10 cellular contexts compared by ENCODE assay signal in genomic region chr12:666766-667308, GRCh38. TPM values are rescaled to one million over a fixed set of nuclear protein-coding genes. Genes with fewer than 3 reads are reported as not detected.
DNase-seq lines count a peak whose midpoint lies in the region; ATAC-seq and TF ChIP-seq lines count a peak whose summit lies in the region.
"Had no signal": no experiment of that assay in that cellular context is flagged by ENCODE, and none has a peak within 500 bp of the region (broad histone marks: within the 10 kb centered on the region; RNA-seq: fewer than 3 reads in every experiment).

No MANE protein-coding gene starts in this region.

- no peaks in the 10 kb centered on the region; the same call in 1 of the 2 replicates for H3K9me3 ChIP-seq in OCI-LY3 (ENCODE audit: insufficient read depth, low read length)
- H3K9me3 ChIP-seq: vagina had no signal

- no peaks in the 10 kb centered on the region for H3K9me3 Mint-ChIP-seq in stimulated activated naive CD8-positive, alpha-beta T cell treated with anti-CD3 and anti-CD28 coated beads, Interleukin-15, Interleukin-2, amounts not matched to agents 100 ng/mL and 50 ng/mL, for 24 hours

- H3K4me3 Mint-ChIP-seq in stimulated activated naive CD8-positive, alpha-beta T cell treated with anti-CD3 and anti-CD28 coated beads, Interleukin-15, Interleukin-2, amounts not matched to agents 100 ng/mL and 50 ng/mL, for 24 hours, result peak overlapping the region; percentile 55

- in situ Hi-C loops in astrocyte of the spinal cord (cut with HindIII; ENCODE audit: low sequenced_read_pairs), result no loop called here

- H3K27ac Mint-ChIP-seq in stimulated activated naive CD8-positive, alpha-beta T cell treated with anti-CD3 and anti-CD28 coated beads, Interleukin-15, Interleukin-2, amounts not matched to agents 100 ng/mL and 50 ng/mL, for 24 hours, result peak overlapping the region; percentile 93

- peak overlapping the region; percentile 80 for H3K4me2 ChIP-seq in OCI-LY3 (ENCODE audit: low read length)

- H3K36me3 ChIP-seq in OCI-LY3 (replicated peaks; ENCODE audit: low read depth, low read length), result no peaks in the 10 kb centered on the region
- H3K36me3 ChIP-seq: vagina had no signal

- H2AFZ ChIP-seq in OCI-LY3 (ENCODE audit: low read depth, low read length), result 0 out of 2 replicates have a peak overlapping the region, but pooled peaks have one; percentile 13

- H3K4me1 Mint-ChIP-seq in stimulated activated naive CD8-positive, alpha-beta T cell treated with anti-CD3 and anti-CD28 coated beads, Interleukin-15, Interleukin-2, amounts not matched to agents 100 ng/mL and 50 ng/mL, for 24 hours (ENCODE audit: low read depth), result peaks cover 89% of the 10 kb centered on the region

- H3K4me3 ChIP-seq in OCI-LY3 (ENCODE audit: low read length), result peak overlapping the region; percentile 64
- no peak overlapping the region for H3K4me3 ChIP-seq in astrocyte of the spinal cord (ENCODE audit: low read depth, low read length)
- H3K4me3 ChIP-seq: coronary artery, vagina had no signal

- H3K79me2 ChIP-seq in OCI-LY3 (ENCODE audit: low read length), result no peaks in the 10 kb centered on the region

- H4K20me1 ChIP-seq in OCI-LY3 (ENCODE audit: insufficient read depth, low read length), result no peaks in the 10 kb centered on the region

- H3K27me3 ChIP-seq in OCI-LY3 (ENCODE audit: low read depth, low read length), result no peaks in the 10 kb centered on the region
- H3K27me3 ChIP-seq: vagina had no signal

- H3K4me1 ChIP-seq in OCI-LY3 (ENCODE audit: low read length), result peaks cover 89% of the 10 kb centered on the region

- H3K36me3 Mint-ChIP-seq in stimulated activated naive CD8-positive, alpha-beta T cell treated with anti-CD3 and anti-CD28 coated beads, Interleukin-15, Interleukin-2, amounts not matched to agents 100 ng/mL and 50 ng/mL, for 24 hours (ENCODE audit: low read depth), result no peaks in the 10 kb centered on the region

- peak overlapping the region; percentile 79 for H3K9ac ChIP-seq in OCI-LY3 (ENCODE audit: low read length)

- peak overlapping the region; percentile 95 for H3K27ac ChIP-seq in OCI-LY3 (ENCODE audit: low read length)
- H3K27ac ChIP-seq: vagina had no signal

- no peak for TF ChIP-seq CTCF in OCI-LY3 (IDR thresholded peaks at IDR 0.05; ENCODE audit: low read depth, low read length)
- TF ChIP-seq CTCF in astrocyte of the spinal cord (IDR thresholded peaks at IDR 0.05; ENCODE audit: low read depth, low read length), result no peak

- DNase-seq in stimulated activated CD4-positive, alpha-beta T cell treated with anti-CD3 and anti-CD28 coated beads, Interleukin-15, amount 100 ng/mL, for 24 hours, result peak; percentile 59
- no peak for DNase-seq in stimulated activated CD4-positive, alpha-beta T cell treated with anti-CD3 and anti-CD28 coated beads, Interleukin-4, amount 100 ng/mL, for 4 hours
- DNase-seq in astrocyte of the spinal cord (ENCODE audit: low read depth, low spot score) (peak; percentile 66), left lobe of liver (ENCODE audit: low spot score) (no peak)

- no peak for ATAC-seq in left lobe of liver
- ATAC-seq in HG02870 (IDR thresholded peaks at IDR 0.05; ENCODE audit: unreplicated experiment), result no peak
- ATAC-seq in GM21367 (IDR thresholded peaks at IDR 0.05; ENCODE audit: unreplicated experiment), result no peak

- H3K27me3 Mint-ChIP-seq in stimulated activated naive CD8-positive, alpha-beta T cell treated with anti-CD3 and anti-CD28 coated beads, Interleukin-15, Interleukin-2, amounts not matched to agents 100 ng/mL and 50 ng/mL, for 24 hours, result peaks cover 9% of the 10 kb centered on the region

RNA-seq across cellular contexts. Expression of gene NINJ2, which starts 3.6 kb away (rescaled TPM):
- 16.1 TPM for total RNA-seq in left lobe of liver

Comparison
In these comparisons a context has a peak if more than half of its experiments do, and no peak if none do; other contexts are left out.
1. DNase-seq: peak in stimulated activated CD4-positive, alpha-beta T cell treated with anti-CD3 and anti-CD28 coated beads, Interleukin-15, amount 100 ng/mL, for 24 hours (single experiment) and astrocyte of the spinal cord (single experiment); none in stimulated activated CD4-positive, alpha-beta T cell treated with anti-CD3 and anti-CD28 coated beads, Interleukin-4, amount 100 ng/mL, for 4 hours (0 of 2) and left lobe of liver (single experiment).